11 cellular contexts compared by ENCODE assay signal in the genomic region with DNA sequence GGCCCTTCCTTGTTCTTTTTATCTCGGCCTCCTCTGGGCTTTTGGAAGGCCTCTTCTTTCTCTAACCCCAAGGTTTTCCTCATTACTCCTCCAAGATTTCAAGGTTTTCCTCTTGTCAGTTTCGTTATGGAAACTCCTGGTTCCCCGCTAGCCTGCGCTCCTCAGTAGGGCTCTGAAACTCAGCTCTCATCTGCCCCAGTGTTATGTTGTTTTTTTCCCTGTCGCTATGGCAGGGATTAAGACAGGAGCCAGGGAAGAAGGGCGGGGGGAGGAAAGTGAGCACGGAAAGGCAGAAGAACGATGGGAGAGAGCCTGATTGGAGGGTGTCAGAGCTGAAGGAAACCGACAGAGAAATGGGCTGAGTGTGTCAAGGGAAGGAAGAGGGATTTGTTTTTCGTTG. TPM values are rescaled to one million over a fixed set of nuclear protein-coding genes. Genes with fewer than 3 reads are reported as not detected.
DNase-seq lines count a peak whose midpoint lies in the region; ATAC-seq, FAIRE-seq and TF ChIP-seq lines count a peak whose summit lies in the region.
"Had no signal": no experiment of that assay in that cellular context is flagged by ENCODE, and none has a peak within 500 bp of the region (broad histone marks: within the 10 kb centered on the region; RNA-seq: fewer than 3 reads in every experiment).

No MANE protein-coding gene starts in this region.

- H3K36me3 ChIP-seq in HEK293 (ENCODE audit: control insufficient read depth in 2 of 2, insufficient read depth in 1 of 2, low read length in 2 of 2) (no peaks in the 10 kb centered on the region), small intestine (ENCODE audit: control insufficient read depth in 2 of 2, insufficient read depth in 2 of 2, low read length in 2 of 2) (no peaks in the 10 kb centered on the region)

- H3K9me3 ChIP-seq in HEK293 (ENCODE audit: control insufficient read depth, insufficient read depth, low read depth, low read length), result no peaks in the 10 kb centered on the region
- no peaks in the 10 kb centered on the region for H3K9me3 ChIP-seq in small intestine (ENCODE audit: control insufficient read depth, low read depth)

- no peak for TF ChIP-seq CTCF in HEK293 (tag by site-specific recombination; IDR thresholded peaks at IDR 0.05)

- CTCF ChIA-PET in HEK293 (lab: Yijun Ruan, JAX), result no interaction called here

- no peaks in the 10 kb centered on the region for H3K27me3 ChIP-seq in small intestine (ENCODE audit: control insufficient read depth in 2 of 2, insufficient read depth in 2 of 2, low read length in 2 of 2)

- H3K27ac ChIP-seq in HEK293 (ENCODE audit: extremely low read depth, low read depth, low read length), result no peak overlapping the region
- H3K27ac ChIP-seq in cingulate gyrus (ENCODE audit: low read depth, low read length), result peak overlapping the region; percentile 58
- peak overlapping the region in 1 of 2 donors; percentile 91 for H3K27ac ChIP-seq in small intestine (ENCODE audit: low read depth in 1 of 2, low read length in 1 of 2)

- H3K4me3 ChIP-seq in HEK293 (ENCODE audit: low read depth, low read length) (no peak overlapping the region), small intestine (ENCODE audit: low read depth in 1 of 2, low read length in 2 of 2) (no peak overlapping the region)

- ATAC-seq in left colon (peak; percentile 17), GM18520 (IDR thresholded peaks at IDR 0.05; ENCODE audit: unreplicated experiment) (no peak), GM18867 (IDR thresholded peaks at IDR 0.05; ENCODE audit: unreplicated experiment) (no peak)
- ATAC-seq: PC-3 had no signal

- 24 to 41% (median 35%) methylated on average over 10 of the region's 10 CpGs for WGBS in small intestine, 3 donors

- no peak for FAIRE-seq in small intestine (lab: Jason Lieb, UNC)
- FAIRE-seq: G401.6 had no signal

- DNase-seq in left colon (peak; percentile 40 to 64), small intestine (peak; percentile 63), SIG-M5 (lab: John Stamatoyannopoulos, UW) (no peak)
- DNase-seq in activated T-cell treated with anti-CD3 and anti-CD28 coated beads, Interleukin-2, amount 50 U/mL, for 1 hour, result no peak
- DNase-seq: erythroblast, PC-3 had no signal

- intact Hi-C loops in left colon (cut with DNase I, micrococcal nuclease), result no loop called here

- POLR2A ChIA-PET in HEK293 (lab: Yijun Ruan, JAX), result no interaction called here

- H3K4me1 ChIP-seq in HEK293 (ENCODE audit: control insufficient read depth, insufficient read depth, low read length) (peaks cover 5% of the 10 kb centered on the region; the same call in 1 of the 2 replicates), small intestine (ENCODE audit: control insufficient read depth in 2 of 2, insufficient read depth in 1 of 2, low read depth in 1 of 2, low read length in 1 of 2) (peaks cover 4% of the 10 kb centered on the region in 2 donors)

TF ChIP-seq in HEK293, 187 proteins besides CTCF, POLR2A, EP300 and RAD21:
- TF ChIP-seq, protein P1, sequence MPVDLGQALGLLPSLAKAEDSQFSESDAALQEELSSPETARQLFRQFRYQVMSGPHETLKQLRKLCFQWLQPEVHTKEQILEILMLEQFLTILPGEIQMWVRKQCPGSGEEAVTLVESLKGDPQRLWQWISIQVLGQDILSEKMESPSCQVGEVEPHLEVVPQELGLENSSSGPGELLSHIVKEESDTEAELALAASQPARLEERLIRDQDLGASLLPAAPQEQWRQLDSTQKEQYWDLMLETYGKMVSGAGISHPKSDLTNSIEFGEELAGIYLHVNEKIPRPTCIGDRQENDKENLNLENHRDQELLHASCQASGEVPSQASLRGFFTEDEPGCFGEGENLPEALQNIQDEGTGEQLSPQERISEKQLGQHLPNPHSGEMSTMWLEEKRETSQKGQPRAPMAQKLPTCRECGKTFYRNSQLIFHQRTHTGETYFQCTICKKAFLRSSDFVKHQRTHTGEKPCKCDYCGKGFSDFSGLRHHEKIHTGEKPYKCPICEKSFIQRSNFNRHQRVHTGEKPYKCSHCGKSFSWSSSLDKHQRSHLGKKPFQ (tag by site-specific recombination; IDR thresholded peaks at IDR 0.05), result no peak
- TF ChIP-seq ZNF623 (tag by site-specific recombination; IDR thresholded peaks at IDR 0.05) (no peak), ZBTB17 (tag by site-specific recombination; IDR thresholded peaks at IDR 0.05) (0 out of 2 replicates have a peak, but pooled peaks have one; percentile 38)
- TF ChIP-seq, protein P2, sequence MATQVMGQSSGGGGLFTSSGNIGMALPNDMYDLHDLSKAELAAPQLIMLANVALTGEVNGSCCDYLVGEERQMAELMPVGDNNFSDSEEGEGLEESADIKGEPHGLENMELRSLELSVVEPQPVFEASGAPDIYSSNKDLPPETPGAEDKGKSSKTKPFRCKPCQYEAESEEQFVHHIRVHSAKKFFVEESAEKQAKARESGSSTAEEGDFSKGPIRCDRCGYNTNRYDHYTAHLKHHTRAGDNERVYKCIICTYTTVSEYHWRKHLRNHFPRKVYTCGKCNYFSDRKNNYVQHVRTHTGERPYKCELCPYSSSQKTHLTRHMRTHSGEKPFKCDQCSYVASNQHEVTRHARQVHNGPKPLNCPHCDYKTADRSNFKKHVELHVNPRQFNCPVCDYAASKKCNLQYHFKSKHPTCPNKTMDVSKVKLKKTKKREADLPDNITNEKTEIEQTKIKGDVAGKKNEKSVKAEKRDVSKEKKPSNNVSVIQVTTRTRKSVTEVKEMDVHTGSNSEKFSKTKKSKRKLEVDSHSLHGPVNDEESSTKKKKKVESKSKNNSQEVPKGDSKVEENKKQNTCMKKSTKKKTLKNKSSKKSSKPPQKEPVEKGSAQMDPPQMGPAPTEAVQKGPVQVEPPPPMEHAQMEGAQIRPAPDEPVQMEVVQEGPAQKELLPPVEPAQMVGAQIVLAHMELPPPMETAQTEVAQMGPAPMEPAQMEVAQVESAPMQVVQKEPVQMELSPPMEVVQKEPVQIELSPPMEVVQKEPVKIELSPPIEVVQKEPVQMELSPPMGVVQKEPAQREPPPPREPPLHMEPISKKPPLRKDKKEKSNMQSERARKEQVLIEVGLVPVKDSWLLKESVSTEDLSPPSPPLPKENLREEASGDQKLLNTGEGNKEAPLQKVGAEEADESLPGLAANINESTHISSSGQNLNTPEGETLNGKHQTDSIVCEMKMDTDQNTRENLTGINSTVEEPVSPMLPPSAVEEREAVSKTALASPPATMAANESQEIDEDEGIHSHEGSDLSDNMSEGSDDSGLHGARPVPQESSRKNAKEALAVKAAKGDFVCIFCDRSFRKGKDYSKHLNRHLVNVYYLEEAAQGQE (tag by site-specific recombination; IDR thresholded peaks at IDR 0.05), result no peak

RNA-seq across cellular contexts. Expression of a gene that starts 26.5 kb away (rescaled TPM):
- 10 to 100 TPM; 29.5 to 40.1 TPM for total RNA-seq in left colon
- 10 to 100 TPM; 41.6 to 45.6 (median 42.7) TPM for polyA plus RNA-seq in small intestine

Comparison
In these comparisons a context has a peak if more than half of its experiments do, and no peak if none do; other contexts are left out.
1. DNase-seq: peak in left colon (2 of 2) and small intestine (single experiment); none in SIG-M5 (single experiment) and activated T-cell treated with anti-CD3 and anti-CD28 coated beads, Interleukin-2, amount 50 U/mL, for 1 hour (single experiment).